In genomic region chr5:68441309-68441708, GRCh38 we compare ENCODE assay signal across 18 cellular contexts.
DNase-seq lines count a peak whose midpoint lies in the region; ATAC-seq, FAIRE-seq and TF ChIP-seq lines count a peak whose summit lies in the region.
"Had no signal": no experiment of that assay in that cellular context is flagged by ENCODE, and none has a peak within 500 bp of the region (broad histone marks: within the 10 kb centered on the region; RNA-seq: fewer than 3 reads in every experiment).

No MANE protein-coding gene starts in this region.

- no peak overlapping the region for H3K23ac ChIP-seq in trophoblast cell (ENCODE audit: low read length)

- H4K8ac ChIP-seq in trophoblast cell (ENCODE audit: low read depth, low read length), result peak overlapping the region; percentile 43

- no peak overlapping the region for H3K18ac ChIP-seq in trophoblast cell (ENCODE audit: low read length)

- no peak overlapping the region for H3K14ac ChIP-seq in trophoblast cell (ENCODE audit: low read length)

- H3K4me3 Mint-ChIP-seq in activated CD8-positive, alpha-beta memory T cell treated with anti-CD3 and anti-CD28 coated beads, Interleukin-2, amount 10 ng/mL, durations not matched to agents 7 days and 5 days, result no peak overlapping the region
- H3K4me3 Mint-ChIP-seq: CD14-positive monocyte, neural crest cell had no signal

- TF ChIP-seq POLR2A in GM12878 (IDR thresholded peaks at IDR 0.05; ENCODE audit: low read depth, low read length) (no peak), esophagus squamous epithelium (IDR thresholded peaks at IDR 0.05) (no peak)

- H3K79me2 ChIP-seq in GM12878 (ENCODE audit: control insufficient read depth, insufficient read depth, low read length) (no peaks in the 10 kb centered on the region), trophoblast cell (ENCODE audit: control insufficient read depth, insufficient read depth, low read length, poor library complexity) (no peaks in the 10 kb centered on the region)

- H3K27ac Mint-ChIP-seq in activated CD8-positive, alpha-beta memory T cell treated with anti-CD3 and anti-CD28 coated beads, Interleukin-2, amount 10 ng/mL, durations not matched to agents 7 days and 5 days, result no peak overlapping the region

- peak overlapping the region; percentile 30 for H2BK120ac ChIP-seq in trophoblast cell (ENCODE audit: insufficient read depth, low read length, poor library complexity)

- H3K27ac ChIP-seq in KOPT-K1 (ENCODE audit: low read depth, low read length, poor library complexity, severe bottlenecking) (peak overlapping the region; percentile 77), GM12878 (ENCODE audit: control insufficient read depth, insufficient read depth) (peak overlapping the region; percentile 31; the same call in 1 of the 2 replicates), trophoblast cell (ENCODE audit: low read depth, low read length) (no peak overlapping the region), esophagus squamous epithelium (peak overlapping the region in 1 of 4 donors; percentile 19)
- H3K27ac ChIP-seq: heart left ventricle had no signal

- in situ Hi-C loops in GM12878 (cut with MboI), result no loop called here

- no peak overlapping the region for H3K9ac ChIP-seq in GM12878 (ENCODE audit: control insufficient read depth, insufficient read depth, low read length)
- no peak overlapping the region for H3K9ac ChIP-seq in trophoblast cell (ENCODE audit: low read length)

- TF ChIP-seq EP300 in GM12878 (IDR thresholded peaks at IDR 0.05; ENCODE audit: borderline replicate concordance in 1 of 2, control insufficient read depth in 1 of 2, low read depth in 2 of 2, low read length in 2 of 2), result peak in 1 of 2 experiments; percentile 64; a peak in 2 of 4 replicates

- peak; percentile 57 for ATAC-seq in activated CD8-positive, alpha-beta memory T cell treated with anti-CD3 and anti-CD28 coated beads, Interleukin-2, amount 10 ng/mL, durations not matched to agents 7 days and 5 days
- ATAC-seq in GM12878 (peak; percentile 77), sciatic nerve (no peak)
- ATAC-seq: heart left ventricle had no signal

- no peak for DNase-seq in activated CD8-positive, alpha-beta memory T cell treated with anti-CD3 and anti-CD28 coated beads, Interleukin-2, amount 10 ng/mL, durations not matched to agents 7 days and 5 days
- no peak for DNase-seq in activated CD8-positive, alpha-beta memory T cell treated with anti-CD3 and anti-CD28 coated beads for 24 hours
- DNase-seq in GM12878 (ENCODE audit: low read depth, low spot score) (no peak), trophoblast cell (no peak), SK-N-DZ (ENCODE audit: low spot score) (no peak), sciatic nerve (ENCODE audit: low spot score) (no peak), esophagus squamous epithelium (lab: John Stamatoyannopoulos, UW) (no peak)
- DNase-seq: amygdala; heart left ventricle; MG63; NCI-H1694; NCI-H446 treated with DMSO at 0.1 percent for 48 hours; stimulated activated CD4-positive, alpha-beta T cell treated with anti-CD3 and anti-CD28 coated beads, Interleukin-12 subunit alpha, Interleukin-12 subunit beta, amount 100 ng/mL, for 4 hours; stimulated activated naive CD4-positive, alpha-beta T cell had no signal

- peaks cover 26% of the 10 kb centered on the region for H3K79me1 ChIP-seq in trophoblast cell (ENCODE audit: low read length)

- H3K27me3 ChIP-seq in GM12878 (replicated peaks in 1 of 2; ENCODE audit: control insufficient read depth in 2 of 2, insufficient read depth in 2 of 2, low read length in 1 of 2) (no peaks in the 10 kb centered on the region), trophoblast cell (ENCODE audit: insufficient read depth, low read length) (no peaks in the 10 kb centered on the region), esophagus squamous epithelium (no peaks in the 10 kb centered on the region)
- H3K27me3 ChIP-seq: heart left ventricle, MG63 had no signal

- BruUV-seq in GM12878 (replicated peaks; lab: Mats Ljungman, UMichigan), result no TSS peak

- H3K9me3 ChIP-seq in KOPT-K1 (ENCODE audit: insufficient read depth, low read length, poor library complexity, severe bottlenecking) (no peaks in the 10 kb centered on the region), GM12878 (replicated peaks; ENCODE audit: control insufficient read depth, insufficient read depth, low read length) (no peaks in the 10 kb centered on the region; the same call in 1 of the 3 replicates), trophoblast cell (ENCODE audit: insufficient read depth, low read depth, low read length) (no peaks in the 10 kb centered on the region), esophagus squamous epithelium (no peaks in the 10 kb centered on the region)
- H3K9me3 ChIP-seq: heart left ventricle, MG63 had no signal

- H3K4me1 ChIP-seq in GM12878 (ENCODE audit: control insufficient read depth, insufficient read depth, low read length) (peaks cover 29% of the 10 kb centered on the region), trophoblast cell (ENCODE audit: control insufficient read depth in 1 of 2, insufficient read depth in 2 of 2, low read length in 2 of 2) (peaks cover 5 to 14% of the 10 kb centered on the region in 2 experiments), esophagus squamous epithelium (peaks cover 8 to 54% (median 30%) of the 10 kb centered on the region in 3 donors)

- no peaks in the 10 kb centered on the region for H3K36me3 Mint-ChIP-seq in activated CD8-positive, alpha-beta memory T cell treated with anti-CD3 and anti-CD28 coated beads, Interleukin-2, amount 10 ng/mL, durations not matched to agents 7 days and 5 days
- H3K36me3 Mint-ChIP-seq: CD14-positive monocyte had no signal

- H2BK12ac ChIP-seq in trophoblast cell (ENCODE audit: low read length), result peak overlapping the region; percentile 79

- CTCF ChIA-PET in activated CD8-positive, alpha-beta memory T cell treated with anti-CD3 and anti-CD28 coated beads, Interleukin-2, amount 10 ng/mL, durations not matched to agents 7 days and 5 days (lab: Charles Lee), result interaction anchor here (1.3 to 1.9 kb wide), 2 partner anchors 16 to 154 kb away, joined by 3 to 5 read pairs; no protein-coding TSS in a partner anchor
- CTCF ChIA-PET in GM12878 (lab: Yijun Ruan, JAX), result interaction anchor here (0.8 to 11.3 kb wide), 10 partner anchors 7 to 172 kb away, joined by 3 to 97 read pairs (median 4); no protein-coding TSS in a partner anchor

- no peaks in the 10 kb centered on the region for H3K27me3 Mint-ChIP-seq in activated CD8-positive, alpha-beta memory T cell treated with anti-CD3 and anti-CD28 coated beads, Interleukin-2, amount 10 ng/mL, durations not matched to agents 7 days and 5 days

- peaks cover 18% of the 10 kb centered on the region for H3K4me1 Mint-ChIP-seq in activated CD8-positive, alpha-beta memory T cell treated with anti-CD3 and anti-CD28 coated beads, Interleukin-2, amount 10 ng/mL, durations not matched to agents 7 days and 5 days

- no peak overlapping the region for H2BK5ac ChIP-seq in trophoblast cell (ENCODE audit: low read depth, low read length, poor library complexity)

- FAIRE-seq in GM12878 (lab: Jason Lieb, UNC), result no peak

- H3K4me2 ChIP-seq in GM12878 (ENCODE audit: control insufficient read depth, insufficient read depth) (no peak overlapping the region), trophoblast cell (ENCODE audit: low read length) (no peak overlapping the region)

- H3K4me3 ChIP-seq in GM12878 (no peak overlapping the region), trophoblast cell (ENCODE audit: low read depth, low read length) (no peak overlapping the region), esophagus squamous epithelium (no peak overlapping the region)
- H3K4me3 ChIP-seq: heart left ventricle, lung, MG63 had no signal

- intact Hi-C loops in GM12878 (cut with micrococcal nuclease; ENCODE audit: unreplicated experiment), result no loop called here
- intact Hi-C loops in sciatic nerve (cut with DNase I), result no loop called here
- intact Hi-C loops in esophagus squamous epithelium (cut with DNase I), result no loop called here

- H3K9me3 Mint-ChIP-seq in activated CD8-positive, alpha-beta memory T cell treated with anti-CD3 and anti-CD28 coated beads, Interleukin-2, amount 10 ng/mL, durations not matched to agents 7 days and 5 days (ENCODE audit: low read depth), result no peaks in the 10 kb centered on the region

- H3K36me3 ChIP-seq in KOPT-K1 (ENCODE audit: insufficient read depth, low read length) (no peaks in the 10 kb centered on the region), GM12878 (ENCODE audit: control insufficient read depth in 2 of 2, insufficient read depth in 2 of 2, low read length in 1 of 2) (no peaks in the 10 kb centered on the region), trophoblast cell (ENCODE audit: control insufficient read depth in 1 of 2, insufficient read depth in 2 of 2, low read length in 2 of 2) (no peaks in the 10 kb centered on the region), esophagus squamous epithelium (no peaks in the 10 kb centered on the region)
- H3K36me3 ChIP-seq: heart left ventricle, MG63 had no signal

- H2AFZ ChIP-seq in GM12878 (ENCODE audit: control insufficient read depth, low read depth, low read length) (peak overlapping the region; percentile 56), trophoblast cell (ENCODE audit: insufficient read depth, low read length, poor library complexity) (no peak overlapping the region)

- SMC1A ChIA-PET in GM12878 (lab: Charles Lee; ENCODE audit: uncharacterized antibody, unreplicated experiment), result interaction anchor here (0.8 to 13.1 kb wide), 16 partner anchors 8 to 202 kb away, joined by 3 to 266 read pairs (median 5); no protein-coding TSS in a partner anchor

- H3K4ac ChIP-seq in trophoblast cell (ENCODE audit: low read depth, low read length), result no peak overlapping the region

- no peak overlapping the region for H2AK5ac ChIP-seq in trophoblast cell (ENCODE audit: low read length)

- TF ChIP-seq RAD21 in GM12878 (IDR thresholded peaks at IDR 0.05; ENCODE audit: insufficient read depth, low read depth, low read length), result no peak

- H4K12ac ChIP-seq in trophoblast cell (ENCODE audit: low read depth, low read length), result no peak overlapping the region

- H4K20me1 ChIP-seq in GM12878 (ENCODE audit: control insufficient read depth, insufficient read depth), result no peaks in the 10 kb centered on the region

- RAD21 ChIA-PET in GM12878 (lab: Charles Lee; ENCODE audit: unreplicated experiment), result interaction anchor here (0.6 to 14.5 kb wide), 14 partner anchors 8 to 270 kb away, joined by 3 to 190 read pairs (median 4); no protein-coding TSS in a partner anchor

- H4K91ac ChIP-seq in trophoblast cell (ENCODE audit: low read depth, low read length), result peak overlapping the region; percentile 35

- POLR2A ChIA-PET in GM12878 (lab: Charles Lee), result interaction anchor here (1.0 to 1.5 kb wide), 5 partner anchors 31 to 154 kb away, joined by 3 to 6 read pairs (median 3); no protein-coding TSS in a partner anchor

- TF ChIP-seq CTCF in GM12878 (IDR thresholded peaks at IDR 0.05 in 2 of 3, conservative IDR thresholded peaks at IDR 0.05 in 1 of 3; ENCODE audit: control insufficient read depth in 2 of 3, extremely low read depth in 1 of 3, insufficient read depth in 1 of 3, low read depth in 3 of 3, low read length in 3 of 3) (no peak), esophagus squamous epithelium (IDR thresholded peaks at IDR 0.05) (no peak)

TF ChIP-seq in GM12878, 131 proteins besides CTCF, POLR2A, EP300 and RAD21 (continues in another document):
- TF ChIP-seq DPF2 (IDR thresholded peaks at IDR 0.05) (0 out of 2 replicates have a peak, but pooled peaks have one; percentile 54), NRF1 (conservative IDR thresholded peaks at IDR 0.05; ENCODE audit: low read depth, low read length) (no peak), MEF2B (IDR thresholded peaks at IDR 0.05; ENCODE audit: partially characterized antibody, poor library complexity, severe bottlenecking) (peak; percentile 63)
